Comparison of ENCODE assay signal across 13 cellular contexts in genomic region chr2:118539290-118539689, GRCh38.
DNase-seq lines count a peak whose midpoint lies in the region; ATAC-seq and TF ChIP-seq lines count a peak whose summit lies in the region.
"Had no signal": no experiment of that assay in that cellular context is flagged by ENCODE, and none has a peak within 500 bp of the region (broad histone marks: within the 10 kb centered on the region; RNA-seq: fewer than 3 reads in every experiment).

No MANE protein-coding gene starts in this region.

- CTCF ChIA-PET in activated CD4-positive, alpha-beta memory T cell treated with anti-CD3 and anti-CD28 coated beads for 36 hours (lab: Charles Lee): interaction anchor here (0.6 to 1.1 kb wide), 2 partner anchors 69 to 543 kb away, joined by 3 read pairs; no protein-coding TSS in a partner anchor

- 37 to 43% (median 41%) methylated on average over 7 of the region's 7 CpGs for WGBS in psoas muscle, 3 donors

- H4K20me1 ChIP-seq in MM.1S (ENCODE audit: insufficient read depth, low read length): no peaks in the 10 kb centered on the region
- H4K20me1 ChIP-seq: BLaER1 treated with 17β-estradiol and CSF1 and Interleukin-3, amounts not matched to agents 10 nM and 100 nM had no signal

- H2AFZ ChIP-seq in MM.1S (ENCODE audit: low read length): no peak overlapping the region

- H3K4me3 Mint-ChIP-seq in endothelial cell (ENCODE audit: unreplicated experiment): no peak overlapping the region
- no peak overlapping the region for H3K4me3 Mint-ChIP-seq in activated CD4-positive, alpha-beta memory T cell treated with anti-CD3 and anti-CD28 coated beads for 36 hours
- H3K4me3 Mint-ChIP-seq: central memory CD8-positive, alpha-beta T cell; naive B cell; stimulated activated naive CD8-positive, alpha-beta T cell treated with anti-CD3 and anti-CD28 coated beads, Interleukin-15, amount 100 ng/mL, for 72 hours had no signal

- no peaks in the 10 kb centered on the region for H3K36me3 Mint-ChIP-seq in endothelial cell (ENCODE audit: low read depth, unreplicated experiment)
- H3K36me3 Mint-ChIP-seq in activated CD4-positive, alpha-beta memory T cell treated with anti-CD3 and anti-CD28 coated beads for 36 hours: no peaks in the 10 kb centered on the region
- H3K36me3 Mint-ChIP-seq: naive B cell had no signal

- H3K4me1 ChIP-seq in MM.1S (ENCODE audit: low read length) (peaks cover 8% of the 10 kb centered on the region), psoas muscle (no peaks in the 10 kb centered on the region)
- H3K4me1 ChIP-seq: SJCRH30 had no signal

- H3K9ac ChIP-seq in MM.1S (ENCODE audit: low read length): no peak overlapping the region
- H3K9ac ChIP-seq: BLaER1 treated with 17β-estradiol and CSF1 and Interleukin-3, amounts not matched to agents 10 nM and 100 nM had no signal

- no peaks in the 10 kb centered on the region for H3K27me3 Mint-ChIP-seq in endothelial cell (ENCODE audit: unreplicated experiment)
- H3K27me3 Mint-ChIP-seq in activated CD4-positive, alpha-beta memory T cell treated with anti-CD3 and anti-CD28 coated beads for 36 hours: peaks cover 4% of the 10 kb centered on the region
- H3K27me3 Mint-ChIP-seq: central memory CD8-positive, alpha-beta T cell had no signal

- DNase-seq in NCI-H82 (lab: John Stamatoyannopoulos, UW) (peak; percentile 50), NCI-H82 treated with DMSO at 0.1 percent for 48 hours (lab: John Stamatoyannopoulos, UW; ENCODE audit: unreplicated experiment) (no peak), MM.1S (no peak), endothelial cell (ENCODE audit: low spot score) (peak; percentile 31), psoas muscle (peak; percentile 25 to 49), cortex of kidney (lab: John Stamatoyannopoulos, UW) (no peak), 8988T (no peak)
- no peak for DNase-seq in activated CD4-positive, alpha-beta memory T cell treated with anti-CD3 and anti-CD28 coated beads for 36 hours
- DNase-seq: naive B cell had no signal

- ATAC-seq in psoas muscle: no peak
- ATAC-seq: stimulated activated naive CD8-positive, alpha-beta T cell treated with anti-CD3 and anti-CD28 coated beads, Interleukin-15, amount 100 ng/mL, for 72 hours had no signal

- H3F3A ChIP-seq in MM.1S (ENCODE audit: insufficient read depth, low read length): no peaks in the 10 kb centered on the region

- H3K9me3 ChIP-seq in MM.1S (replicated peaks; ENCODE audit: insufficient read depth, low read length) (no peaks in the 10 kb centered on the region), psoas muscle (no peaks in the 10 kb centered on the region)
- H3K9me3 ChIP-seq: SJCRH30 had no signal

- H3K4me3 ChIP-seq in MM.1S (ENCODE audit: low read length) (no peak overlapping the region), psoas muscle (no peak overlapping the region)
- H3K4me3 ChIP-seq: BLaER1 treated with 17β-estradiol and CSF1 and Interleukin-3, amounts not matched to agents 10 nM and 100 nM; SJCRH30 had no signal

- no peaks in the 10 kb centered on the region for H3K79me2 ChIP-seq in MM.1S (ENCODE audit: low read length)

- no peaks in the 10 kb centered on the region for H3K9me2 ChIP-seq in MM.1S (replicated peaks; ENCODE audit: insufficient read depth, low read length)

- intact Hi-C loops in psoas muscle (cut with DNase I): no loop called here
- intact Hi-C loops in activated CD4-positive, alpha-beta memory T cell treated with anti-CD3 and anti-CD28 coated beads for 36 hours (cut with micrococcal nuclease): no loop called here

- peak; percentile 43 for TF ChIP-seq CTCF in MM.1S (IDR thresholded peaks at IDR 0.05; ENCODE audit: low read length)
- TF ChIP-seq CTCF in endothelial cell (IDR thresholded peaks at IDR 0.05; ENCODE audit: unreplicated experiment): peak; percentile 60
- no peak for TF ChIP-seq CTCF in psoas muscle (IDR thresholded peaks at IDR 0.05)

- POLR2A ChIA-PET in activated CD4-positive, alpha-beta memory T cell treated with anti-CD3 and anti-CD28 coated beads for 36 hours (lab: Charles Lee): no interaction called here

- H3K4me1 Mint-ChIP-seq in endothelial cell (ENCODE audit: unreplicated experiment): no peaks in the 10 kb centered on the region
- H3K4me1 Mint-ChIP-seq in activated CD4-positive, alpha-beta memory T cell treated with anti-CD3 and anti-CD28 coated beads for 36 hours (ENCODE audit: low read depth): no peaks in the 10 kb centered on the region
- H3K4me1 Mint-ChIP-seq: central memory CD8-positive, alpha-beta T cell; stimulated activated naive CD8-positive, alpha-beta T cell treated with anti-CD3 and anti-CD28 coated beads, Interleukin-15, amount 100 ng/mL, for 72 hours had no signal

- H3K27ac ChIP-seq in MM.1S (ENCODE audit: low read length): no peak overlapping the region
- H3K27ac ChIP-seq in psoas muscle: no peak overlapping the region
- H3K27ac ChIP-seq: BLaER1 treated with 17β-estradiol and CSF1 and Interleukin-3, amounts not matched to agents 10 nM and 100 nM; SJCRH30 had no signal

- H3K27me3 ChIP-seq in MM.1S (replicated peaks; ENCODE audit: insufficient read depth, low read length) (no peaks in the 10 kb centered on the region), psoas muscle (ENCODE audit: insufficient read depth in 3 of 3, low read length in 2 of 3) (no peaks in the 10 kb centered on the region)
- H3K27me3 ChIP-seq: BLaER1 treated with 17β-estradiol and CSF1 and Interleukin-3, amounts not matched to agents 10 nM and 100 nM had no signal

- H3K36me3 ChIP-seq in MM.1S (replicated peaks; ENCODE audit: insufficient read depth, low read length) (no peaks in the 10 kb centered on the region), psoas muscle (ENCODE audit: insufficient read depth in 1 of 2, low read depth in 1 of 2) (no peaks in the 10 kb centered on the region)
- H3K36me3 ChIP-seq: BLaER1 treated with 17β-estradiol and CSF1 and Interleukin-3, amounts not matched to agents 10 nM and 100 nM; SJCRH30 had no signal

- H3K9me3 Mint-ChIP-seq in endothelial cell (ENCODE audit: unreplicated experiment): no peaks in the 10 kb centered on the region
- no peaks in the 10 kb centered on the region for H3K9me3 Mint-ChIP-seq in activated CD4-positive, alpha-beta memory T cell treated with anti-CD3 and anti-CD28 coated beads for 36 hours
- H3K9me3 Mint-ChIP-seq: stimulated activated naive CD8-positive, alpha-beta T cell treated with anti-CD3 and anti-CD28 coated beads, Interleukin-15, amount 100 ng/mL, for 72 hours had no signal

- H3K4me2 ChIP-seq in MM.1S (ENCODE audit: low read depth, low read length): no peak overlapping the region
- H3K4me2 ChIP-seq: BLaER1 treated with 17β-estradiol and CSF1 and Interleukin-3, amounts not matched to agents 10 nM and 100 nM had no signal

- H3K27ac Mint-ChIP-seq in endothelial cell (ENCODE audit: unreplicated experiment): no peak overlapping the region
- H3K27ac Mint-ChIP-seq in activated CD4-positive, alpha-beta memory T cell treated with anti-CD3 and anti-CD28 coated beads for 36 hours: no peak overlapping the region
- H3K27ac Mint-ChIP-seq: stimulated activated naive CD8-positive, alpha-beta T cell treated with anti-CD3 and anti-CD28 coated beads, Interleukin-15, amount 100 ng/mL, for 72 hours had no signal

Comparison
In these comparisons a context has a peak if more than half of its experiments do, and no peak if none do; other contexts are left out.
1. DNase-seq: peak in NCI-H82 (single experiment), endothelial cell (single experiment) and psoas muscle (2 of 2); none in NCI-H82 treated with DMSO at 0.1 percent for 48 hours (single experiment), MM.1S (single experiment), activated CD4-positive, alpha-beta memory T cell treated with anti-CD3 and anti-CD28 coated beads for 36 hours (single experiment), cortex of kidney (single experiment) and 8988T (single experiment).